ENCODE assay signal across 8 cellular contexts in genomic region chrX:49163555-49164419, GRCh38. TPM values are rescaled to one million over a fixed set of nuclear protein-coding genes. Genes with fewer than 3 reads are reported as not detected.
DNase-seq lines count a peak whose midpoint lies in the region; ATAC-seq and TF ChIP-seq lines count a peak whose summit lies in the region.

No MANE protein-coding gene starts in this region.

- H3K4me3 Mint-ChIP-seq in activated T-cell treated with anti-CD3 and anti-CD28 coated beads, Interleukin-2, amount 50 U/mL, for 72 hours, result peak overlapping the region; percentile 55 to 81
- peak overlapping the region; percentile 79 for H3K4me3 Mint-ChIP-seq in stimulated activated memory B cell treated with anti-CD40 and anti-IgM and Interleukin-4, amounts not matched to agents 10 μg/mL and 1 μg/mL and 100 μg/mL, for 72 hours

- H3K27me3 ChIP-seq in PC-3 (ENCODE audit: low read length) (no peaks in the 10 kb centered on the region), esophagus squamous epithelium (no peaks in the 10 kb centered on the region)

- WGBS in esophagus squamous epithelium, 2 donors, result 2 to 39% methylated on average over 6 to 56 of the region's 69 CpGs

- peak overlapping the region; percentile 87 for H3K27ac Mint-ChIP-seq in activated T-cell treated with anti-CD3 and anti-CD28 coated beads, Interleukin-2, amount 50 U/mL, for 72 hours
- peak overlapping the region; percentile 83 for H3K27ac Mint-ChIP-seq in stimulated activated memory B cell treated with anti-CD40 and anti-IgM and Interleukin-4, amounts not matched to agents 10 μg/mL and 1 μg/mL and 100 μg/mL, for 72 hours

- H3K9me3 Mint-ChIP-seq in activated T-cell treated with anti-CD3 and anti-CD28 coated beads, Interleukin-2, amount 50 U/mL, for 72 hours, result no peaks in the 10 kb centered on the region
- no peaks in the 10 kb centered on the region for H3K9me3 Mint-ChIP-seq in stimulated activated memory B cell treated with anti-CD40 and anti-IgM and Interleukin-4, amounts not matched to agents 10 μg/mL and 1 μg/mL and 100 μg/mL, for 72 hours

- intact Hi-C loops in PC-3 (cut with micrococcal nuclease) (loop anchor here (2.0 to 5.0 kb wide), 3 partner anchors 41 to 121 kb away; partner anchors contain the start of genes GPKOW and TFE3), esophagus squamous epithelium (cut with DNase I) (no loop called here)

- TF ChIP-seq CTCF in PC-3 (conservative IDR thresholded peaks at IDR 0.05; ENCODE audit: low read depth, low read length) (peak; percentile 66), esophagus squamous epithelium (IDR thresholded peaks at IDR 0.05) (peak; percentile 52 to 96 (median 91))

- H3K27ac ChIP-seq in PC-3 (ENCODE audit: low read length), result peak overlapping the region; percentile 79
- peak overlapping the region; percentile 86 to 97 (median 93) for H3K27ac ChIP-seq in esophagus squamous epithelium

- no peaks in the 10 kb centered on the region for H4K20me1 ChIP-seq in PC-3 (ENCODE audit: low read length)

- H3K4me3 ChIP-seq in PC-3 (ENCODE audit: low read length) (peak overlapping the region; percentile 69), esophagus squamous epithelium (peak overlapping the region; percentile 35 to 68 (median 48))

- peak overlapping the region; percentile 93 for H3K4me2 ChIP-seq in PC-3 (ENCODE audit: low read length)

- TF ChIP-seq POLR2A in esophagus squamous epithelium (IDR thresholded peaks at IDR 0.05), result peak in 3 of 4 donors; percentile 31 to 78 (median 55)

- H3K36me3 ChIP-seq in PC-3 (ENCODE audit: low read depth, low read length), result no peaks in the 10 kb centered on the region
- no peaks in the 10 kb centered on the region for H3K36me3 ChIP-seq in esophagus squamous epithelium

- H3K36me3 Mint-ChIP-seq in activated T-cell treated with anti-CD3 and anti-CD28 coated beads, Interleukin-2, amount 50 U/mL, for 72 hours (ENCODE audit: insufficient read depth in 2 of 2), result peaks cover 0 to 2% of the 10 kb centered on the region in 2 donors
- H3K36me3 Mint-ChIP-seq in stimulated activated memory B cell treated with anti-CD40 and anti-IgM and Interleukin-4, amounts not matched to agents 10 μg/mL and 1 μg/mL and 100 μg/mL, for 72 hours, result no peaks in the 10 kb centered on the region

- CTCF ChIA-PET in PC-3 (lab: Charles Lee), result interaction anchor here (1.2 kb wide), 1 partner anchor 20 kb away, joined by 3 read pairs; no protein-coding TSS in a partner anchor

- H3K9me3 ChIP-seq in PC-3 (ENCODE audit: low read length) (no peaks in the 10 kb centered on the region), esophagus squamous epithelium (no peaks in the 10 kb centered on the region)

- peaks cover 23% of the 10 kb centered on the region for H3K4me1 Mint-ChIP-seq in activated T-cell treated with anti-CD3 and anti-CD28 coated beads, Interleukin-2, amount 50 U/mL, for 72 hours (ENCODE audit: low read depth)
- H3K4me1 Mint-ChIP-seq in stimulated activated memory B cell treated with anti-CD40 and anti-IgM and Interleukin-4, amounts not matched to agents 10 μg/mL and 1 μg/mL and 100 μg/mL, for 72 hours, result peaks cover 37% of the 10 kb centered on the region

- DNase-seq in CMK (ENCODE audit: low read depth) (peak; percentile 91), HuH-7.5 (ENCODE audit: low spot score) (peak; percentile 96), PC-3 (peak; percentile 88), esophagus squamous epithelium (lab: John Stamatoyannopoulos, UW) (no peak), myocyte (ENCODE audit: low read depth) (peak; percentile 81)
- peak; percentile 84 to 88 for DNase-seq in activated T-cell treated with anti-CD3 and anti-CD28 coated beads, Interleukin-2, amount 50 U/mL, for 72 hours

- peak overlapping the region; percentile 88 for H2AFZ ChIP-seq in PC-3 (ENCODE audit: low read length)

- H3K4me1 ChIP-seq in PC-3 (ENCODE audit: insufficient read depth, low read length), result peaks cover 22% of the 10 kb centered on the region
- peaks cover 0 to 44% (median 14%) of the 10 kb centered on the region in 3 donors for H3K4me1 ChIP-seq in esophagus squamous epithelium

- no TSS peak for BruUV-seq in PC-3 (replicated peaks; lab: Mats Ljungman, UMichigan)

- no peaks in the 10 kb centered on the region for H3F3A ChIP-seq in PC-3 (ENCODE audit: low read length, unreplicated experiment)

- POLR2A ChIA-PET in PC-3 (lab: Charles Lee; ENCODE audit: unreplicated experiment), result no interaction called here

- H3K9ac ChIP-seq in PC-3 (ENCODE audit: low read length), result peak overlapping the region; percentile 83

- ATAC-seq in GM21360 (IDR thresholded peaks at IDR 0.05; ENCODE audit: unreplicated experiment) (peak; percentile 42), PC-3 (peak; percentile 65)
- peak; percentile 60 to 64 for ATAC-seq in activated T-cell treated with anti-CD3 and anti-CD28 coated beads, Interleukin-2, amount 50 U/mL, for 72 hours (replicated peaks in 1 of 2)
- peak; percentile 74 for ATAC-seq in stimulated activated memory B cell treated with anti-CD40 and anti-IgM and Interleukin-4, amounts not matched to agents 10 μg/mL and 1 μg/mL and 100 μg/mL, for 72 hours

- H3K79me2 ChIP-seq in PC-3 (ENCODE audit: low read length), result no peaks in the 10 kb centered on the region

- H3K9me2 ChIP-seq in PC-3 (replicated peaks; ENCODE audit: low read length), result no peaks in the 10 kb centered on the region

- no peaks in the 10 kb centered on the region for H3K27me3 Mint-ChIP-seq in activated T-cell treated with anti-CD3 and anti-CD28 coated beads, Interleukin-2, amount 50 U/mL, for 72 hours (ENCODE audit: low read depth)
- H3K27me3 Mint-ChIP-seq in stimulated activated memory B cell treated with anti-CD40 and anti-IgM and Interleukin-4, amounts not matched to agents 10 μg/mL and 1 μg/mL and 100 μg/mL, for 72 hours, result no peaks in the 10 kb centered on the region

RNA-seq across cellular contexts. Expression of gene MAGIX, which starts 1.2 kb away (rescaled TPM):
- 9.3 and 12.5 TPM in 2 replicates for total RNA-seq in PC-3 (2014; rRNA removed)
- under 1 TPM; 0.84 to 0.93 TPM for total RNA-seq in activated T-cell treated with anti-CD3 and anti-CD28 coated beads, Interleukin-2, amount 50 U/mL, for 72 hours
- total RNA-seq in esophagus squamous epithelium, result 10 to 100 TPM in 1 of 4 donors, 1 to 10 TPM in 3; 5.1 to 15.0 (median 8.5) TPM
- total RNA-seq in myocyte, result 4.8 and 6.6 TPM in 2 replicates
- 2.9 TPM for polyA plus RNA-seq in myocyte (2012)

RNA-seq across cellular contexts. Expression of gene PLP2, which starts 7.9 kb away (rescaled TPM):
- 165 and 171 TPM in 2 replicates for total RNA-seq in PC-3 (2014; rRNA removed)
- 100 to 1,000 TPM; 232 to 266 TPM for total RNA-seq in activated T-cell treated with anti-CD3 and anti-CD28 coated beads, Interleukin-2, amount 50 U/mL, for 72 hours
- 100 to 1,000 TPM; 134 to 187 (median 152) TPM for total RNA-seq in esophagus squamous epithelium
- 48.7 and 68.3 TPM in 2 replicates for total RNA-seq in myocyte
- 94.6 TPM for polyA plus RNA-seq in myocyte (2012)

RNA-seq across cellular contexts. Expression of gene PRICKLE3, which starts 22.4 kb away (rescaled TPM):
- total RNA-seq in PC-3 (2014; rRNA removed), result 16.5 and 29.1 TPM in 2 replicates
- 10 to 100 TPM; 17.4 to 17.6 TPM for total RNA-seq in activated T-cell treated with anti-CD3 and anti-CD28 coated beads, Interleukin-2, amount 50 U/mL, for 72 hours
- total RNA-seq in esophagus squamous epithelium, result 10 to 100 TPM; 15.7 to 33.8 (median 19.9) TPM
- total RNA-seq in myocyte, result 6.6 TPM in 2 replicates
- 8.8 TPM for polyA plus RNA-seq in myocyte (2012)

RNA-seq across cellular contexts. Expression of gene SYP, which starts 36.2 kb away (rescaled TPM):
- total RNA-seq in PC-3 (2014; rRNA removed) (0.29 and 0.47 TPM in 2 replicates), esophagus squamous epithelium (under 1 TPM; 0.15 to 0.57 (median 0.37) TPM), myocyte (1.8 TPM in 2 replicates)
- total RNA-seq in activated T-cell treated with anti-CD3 and anti-CD28 coated beads, Interleukin-2, amount 50 U/mL, for 72 hours, result 10 to 100 TPM in 1 of 2 donors, 1 to 10 TPM in 1; 8.7 to 15.9 TPM
- 2.4 TPM for polyA plus RNA-seq in myocyte (2012)

RNA-seq across cellular contexts. Expression of gene GPKOW, which starts 40.3 kb away (rescaled TPM):
- total RNA-seq in PC-3 (2014; rRNA removed) (54.2 TPM in 2 replicates), esophagus squamous epithelium (10 to 100 TPM; 16.2 to 21.5 (median 19.2) TPM), myocyte (23.9 and 26.7 TPM in 2 replicates)
- total RNA-seq in activated T-cell treated with anti-CD3 and anti-CD28 coated beads, Interleukin-2, amount 50 U/mL, for 72 hours, result 10 to 100 TPM; 14.7 to 17.8 TPM
- polyA plus RNA-seq in myocyte (2012), result 28.1 TPM
